ENCODE assay signal across 25 cellular contexts in genomic region chr19:47730910-47731309, GRCh38. TPM values are rescaled to one million over a fixed set of nuclear protein-coding genes. Genes with fewer than 3 reads are reported as not detected.
DNase-seq lines count a peak whose midpoint lies in the region; ATAC-seq and TF ChIP-seq lines count a peak whose summit lies in the region.
"Had no signal": no experiment of that assay in that cellular context is flagged by ENCODE, and none has a peak within 500 bp of the region (broad histone marks: within the 10 kb centered on the region; RNA-seq: fewer than 3 reads in every experiment).

No MANE protein-coding gene starts in this region.

- intact Hi-C loops in activated CD4-positive, alpha-beta T cell treated with anti-CD3 and anti-CD28 coated beads, Interleukin-2, amount 10 ng/mL, durations not matched to agents 24 days and 14 days (cut with micrococcal nuclease): no loop called here
- intact Hi-C loops in esophagus squamous epithelium (cut with DNase I): no loop called here

- no peak for TF ChIP-seq CTCF in Loucy (conservative IDR thresholded peaks at IDR 0.05; ENCODE audit: low read length)
- TF ChIP-seq CTCF in esophagus squamous epithelium (IDR thresholded peaks at IDR 0.05): no peak

- H3K36me3 ChIP-seq in Loucy (ENCODE audit: insufficient read depth, low read length) (no peaks in the 10 kb centered on the region), esophagus squamous epithelium (peaks cover 0 to 83% (median 7%) of the 10 kb centered on the region in 3 donors), subcutaneous abdominal adipose tissue (ENCODE audit: control insufficient read depth in 5 of 5, insufficient read depth in 5 of 5, low read length in 5 of 5) (peaks cover 0 to 61% (median 35%) of the 10 kb centered on the region in 5 donors)
- H3K36me3 ChIP-seq: cardiac muscle cell, Peyer's patch had no signal

- H3K27me3 ChIP-seq in Loucy (ENCODE audit: insufficient read depth, low read length, poor library complexity, severe bottlenecking) (no peaks in the 10 kb centered on the region), esophagus squamous epithelium (no peaks in the 10 kb centered on the region), subcutaneous abdominal adipose tissue (ENCODE audit: control insufficient read depth in 5 of 5, insufficient read depth in 4 of 5, low read length in 5 of 5) (no peaks in the 10 kb centered on the region)
- H3K27me3 ChIP-seq: cardiac muscle cell, Peyer's patch, thyroid gland had no signal

- H3K79me2 ChIP-seq in Loucy (ENCODE audit: insufficient read depth, low read length): 0 out of 2 replicates have a peak, but pooled peaks cover 3% of the 10 kb centered on the region
- H3K79me2 ChIP-seq: parathyroid adenoma had no signal

- H3K9ac ChIP-seq in Loucy (ENCODE audit: low read depth, low read length, poor library complexity, severe bottlenecking) (peak overlapping the region; percentile 17), subcutaneous abdominal adipose tissue (ENCODE audit: low read length in 5 of 5) (no peak overlapping the region)
- H3K9ac ChIP-seq: parathyroid adenoma had no signal

- DNase-seq in activated CD4-positive, alpha-beta T cell treated with anti-CD3 and anti-CD28 coated beads, Interleukin-2, amount 10 ng/mL, durations not matched to agents 24 days and 14 days: no peak
- DNase-seq in activated CD4-positive, alpha-beta T cell treated with anti-CD3 and anti-CD28 coated beads, Interleukin-2, amount 50 U/mL, for 48 hours: no peak
- DNase-seq in esophagus squamous epithelium (lab: John Stamatoyannopoulos, UW) (no peak), anterior cingulate cortex (lab: John Stamatoyannopoulos, UW) (no peak), GF-D8 (lab: John Stamatoyannopoulos, UW) (no peak)
- DNase-seq: Caco-2; dermis blood vessel endothelial cell; foreskin fibroblast; GOT3; Karpas-422; mesenchymal stem cell; naive B cell; NCI-H1092; NCI-H2081; NCI-H446; NK-92 treated with Interleukin-12 subunit alpha and Interleukin-12 subunit beta, amount 100 ng/mL, for 24 hours; Peyer's patch; thyroid gland had no signal

- peaks cover 21% of the 10 kb centered on the region for H3K4me1 Mint-ChIP-seq in activated CD4-positive, alpha-beta T cell treated with anti-CD3 and anti-CD28 coated beads, Interleukin-2, amount 10 ng/mL, durations not matched to agents 24 days and 14 days

- peaks cover 1% of the 10 kb centered on the region for H3K27me3 Mint-ChIP-seq in activated CD4-positive, alpha-beta T cell treated with anti-CD3 and anti-CD28 coated beads, Interleukin-2, amount 10 ng/mL, durations not matched to agents 24 days and 14 days

- no peak overlapping the region for H3K27ac Mint-ChIP-seq in activated CD4-positive, alpha-beta T cell treated with anti-CD3 and anti-CD28 coated beads, Interleukin-2, amount 10 ng/mL, durations not matched to agents 24 days and 14 days
- H3K27ac Mint-ChIP-seq: B cell; stimulated activated effector memory CD8-positive, alpha-beta T cell treated with anti-CD3 and anti-CD28 coated beads, Interleukin-12 subunit alpha, Interleukin-12 subunit beta, amount 100 ng/mL, for 72 hours had no signal

- H3K4me2 ChIP-seq in Loucy (ENCODE audit: low read depth, low read length, poor library complexity, severe bottlenecking): peak overlapping the region; percentile 98

- ATAC-seq in HG02623 (IDR thresholded peaks at IDR 0.05; ENCODE audit: unreplicated experiment): no peak

- peaks cover 3% of the 10 kb centered on the region; the same call in 1 of the 2 replicates for H3F3A ChIP-seq in Loucy (ENCODE audit: low read depth)

- H3K9me3 ChIP-seq in Loucy (ENCODE audit: insufficient read depth, low read depth, low read length): no peaks in the 10 kb centered on the region
- no peaks in the 10 kb centered on the region for H3K9me3 ChIP-seq in esophagus squamous epithelium
- no peaks in the 10 kb centered on the region for H3K9me3 ChIP-seq in subcutaneous abdominal adipose tissue (ENCODE audit: control insufficient read depth in 5 of 5, low read length in 5 of 5)
- H3K9me3 ChIP-seq: Caco-2, Peyer's patch, thyroid gland had no signal

- H3K4me3 Mint-ChIP-seq in activated CD4-positive, alpha-beta T cell treated with anti-CD3 and anti-CD28 coated beads, Interleukin-2, amount 10 ng/mL, durations not matched to agents 24 days and 14 days: peak overlapping the region; percentile 91

- no peaks in the 10 kb centered on the region for H4K20me1 ChIP-seq in Loucy (ENCODE audit: insufficient read depth, low read length, poor library complexity, severe bottlenecking)

- H3K9me3 Mint-ChIP-seq in activated CD4-positive, alpha-beta T cell treated with anti-CD3 and anti-CD28 coated beads, Interleukin-2, amount 10 ng/mL, durations not matched to agents 24 days and 14 days: no peaks in the 10 kb centered on the region
- H3K9me3 Mint-ChIP-seq: stimulated activated effector memory CD8-positive, alpha-beta T cell treated with anti-CD3 and anti-CD28 coated beads, Interleukin-12 subunit alpha, Interleukin-12 subunit beta, amount 100 ng/mL, for 72 hours had no signal

- no peak overlapping the region for H2AFZ ChIP-seq in Loucy (ENCODE audit: low read length)
- H2AFZ ChIP-seq: parathyroid adenoma had no signal

- no peaks in the 10 kb centered on the region for H3K9me2 ChIP-seq in Loucy (replicated peaks; ENCODE audit: low read depth, low read length)

- no peaks in the 10 kb centered on the region for H3K36me3 Mint-ChIP-seq in activated CD4-positive, alpha-beta T cell treated with anti-CD3 and anti-CD28 coated beads, Interleukin-2, amount 10 ng/mL, durations not matched to agents 24 days and 14 days (ENCODE audit: low read depth)
- H3K36me3 Mint-ChIP-seq: naive B cell; stimulated activated effector memory CD8-positive, alpha-beta T cell treated with anti-CD3 and anti-CD28 coated beads, Interleukin-12 subunit alpha, Interleukin-12 subunit beta, amount 100 ng/mL, for 72 hours had no signal

- H3K4me3 ChIP-seq in Loucy (ENCODE audit: low read length, poor library complexity, severe bottlenecking): no peak overlapping the region
- H3K4me3 ChIP-seq in esophagus squamous epithelium: no peak overlapping the region
- H3K4me3 ChIP-seq in subcutaneous abdominal adipose tissue (ENCODE audit: low read depth in 1 of 5, low read length in 5 of 5): no peak overlapping the region
- H3K4me3 ChIP-seq: cardiac muscle cell, Peyer's patch, thyroid gland had no signal

- H3K27ac ChIP-seq in esophagus squamous epithelium: peak overlapping the region; percentile 75 to 93 (median 92)
- H3K27ac ChIP-seq in subcutaneous abdominal adipose tissue (ENCODE audit: low read depth, low read length): peak overlapping the region; percentile 95
- H3K27ac ChIP-seq: cardiac muscle cell, parathyroid adenoma had no signal

- H3K4me1 ChIP-seq in Loucy (ENCODE audit: insufficient read depth, low read length, poor library complexity, severe bottlenecking) (peaks cover 20% of the 10 kb centered on the region), esophagus squamous epithelium (peaks cover 20 to 54% (median 41%) of the 10 kb centered on the region in 3 donors), subcutaneous abdominal adipose tissue (ENCODE audit: control insufficient read depth in 5 of 5, insufficient read depth in 5 of 5, low read length in 5 of 5) (peaks cover 8 to 42% (median 38%) of the 10 kb centered on the region in 5 donors)
- H3K4me1 ChIP-seq: parathyroid adenoma had no signal

- TF ChIP-seq POLR2A in esophagus squamous epithelium (IDR thresholded peaks at IDR 0.05): no peak

- 84 to 89% methylated on average over 8 of the region's 8 CpGs for WGBS in esophagus squamous epithelium, 2 donors

RNA-seq across cellular contexts. Expression of gene NOP53, which starts 14.4 kb away (rescaled TPM):
- total RNA-seq in activated CD4-positive, alpha-beta T cell treated with anti-CD3 and anti-CD28 coated beads, Interleukin-2, amount 10 ng/mL, durations not matched to agents 24 days and 14 days: 222 and 230 TPM in 2 replicates
- total RNA-seq in esophagus squamous epithelium: 100 to 1,000 TPM; 118 to 522 (median 268) TPM

RNA-seq across cellular contexts. Expression of gene EHD2, which starts 17.7 kb away (rescaled TPM):
- 0.49 and 1.2 TPM in 2 replicates for total RNA-seq in activated CD4-positive, alpha-beta T cell treated with anti-CD3 and anti-CD28 coated beads, Interleukin-2, amount 10 ng/mL, durations not matched to agents 24 days and 14 days
- 10 to 100 TPM; 34.8 to 50.7 (median 39.2) TPM for total RNA-seq in esophagus squamous epithelium
- total RNA-seq: B cell had no signal

RNA-seq across cellular contexts. Expression of gene SELENOW, which starts 47.6 kb away (rescaled TPM):
- 111 and 117 TPM in 2 replicates for total RNA-seq in activated CD4-positive, alpha-beta T cell treated with anti-CD3 and anti-CD28 coated beads, Interleukin-2, amount 10 ng/mL, durations not matched to agents 24 days and 14 days
- total RNA-seq in esophagus squamous epithelium: 100 to 1,000 TPM; 185 to 477 (median 324) TPM

Comparison
In these comparisons a context has a peak if more than half of its experiments do, and no peak if none do; other contexts are left out.
1. RNA of gene EHD2, which starts 17.7 kb away (total RNA-seq): 34.8 to 50.7 TPM in esophagus squamous epithelium; 0.49 to 1.2 TPM in activated CD4-positive, alpha-beta T cell treated with anti-CD3 and anti-CD28 coated beads, Interleukin-2, amount 10 ng/mL, durations not matched to agents 24 days and 14 days; every median in the first group is over 10 times any median in the second.